In the genomic region with DNA sequence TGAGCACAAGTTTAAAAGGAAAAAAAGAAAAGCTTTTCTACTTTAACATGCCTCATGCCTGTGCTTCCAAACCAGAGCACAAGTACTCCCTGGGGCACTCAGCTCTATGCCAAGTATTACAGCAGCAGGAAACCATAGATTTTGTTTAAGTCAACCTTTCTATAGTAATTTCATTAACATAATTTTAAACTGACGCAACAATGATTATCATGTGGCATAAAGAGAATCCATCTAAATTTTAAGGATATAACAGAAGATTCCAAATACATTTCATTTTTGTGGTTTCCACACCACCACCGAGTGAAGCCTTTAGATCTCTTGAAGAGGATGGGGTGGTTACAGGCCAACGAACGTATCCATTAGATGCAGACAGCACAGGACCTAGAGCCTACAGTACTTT, we compare ENCODE assay signal across 10 cellular contexts.
DNase-seq lines count a peak whose midpoint lies in the region; ATAC-seq and TF ChIP-seq lines count a peak whose summit lies in the region.
"Had no signal": no experiment of that assay in that cellular context is flagged by ENCODE, and none has a peak within 500 bp of the region (broad histone marks: within the 10 kb centered on the region; RNA-seq: fewer than 3 reads in every experiment).

No MANE protein-coding gene starts in this region.

- TF ChIP-seq CTCF in fibroblast of the aortic adventitia (IDR thresholded peaks at IDR 0.05; ENCODE audit: insufficient read depth, low read length): no peak

- peak overlapping the region; percentile 23; the same call in 1 of the 2 replicates for H3K27ac ChIP-seq in HUES6 (ENCODE audit: low read depth, low read length)
- H3K27ac ChIP-seq: parathyroid adenoma had no signal

- no peaks in the 10 kb centered on the region for H3K36me3 ChIP-seq in HUES6 (ENCODE audit: control insufficient read depth, insufficient read depth, low read length)

- ATAC-seq in GM21526 (IDR thresholded peaks at IDR 0.05; ENCODE audit: low FRiP score, unreplicated experiment): peak; percentile 5

- DNase-seq in EL (peak; percentile 52), fibroblast of the aortic adventitia (ENCODE audit: low read depth) (peak; percentile 45), SKM-1 (lab: John Stamatoyannopoulos, UW; ENCODE audit: unreplicated experiment) (no peak), kidney tubule cell (ENCODE audit: low spot score) (no peak), anterior cingulate cortex (lab: John Stamatoyannopoulos, UW) (no peak), NCI-H2107 treated with DMSO at 0.1 percent for 48 hours (lab: John Stamatoyannopoulos, UW; ENCODE audit: unreplicated experiment) (no peak)
- DNase-seq: stimulated activated naive CD4-positive, alpha-beta T cell treated with Interleukin-2 at 50 U/mL for 16 hours had no signal

- no peaks in the 10 kb centered on the region for H3K27me3 ChIP-seq in HUES6 (ENCODE audit: control insufficient read depth, insufficient read depth, low read length)

- H3K4me3 ChIP-seq in HUES6 (ENCODE audit: low read depth, low read length) (no peak overlapping the region), fibroblast of the aortic adventitia (ENCODE audit: low read depth, low read length) (no peak overlapping the region)

- H3K9me3 ChIP-seq in HUES6 (ENCODE audit: control insufficient read depth, insufficient read depth, low read depth, low read length): peaks cover 3% of the 10 kb centered on the region

- H3K9ac ChIP-seq in HUES6 (ENCODE audit: low read length): no peak overlapping the region
- H3K9ac ChIP-seq: parathyroid adenoma had no signal

- peaks cover 45% of the 10 kb centered on the region for H3K4me1 ChIP-seq in HUES6 (ENCODE audit: control insufficient read depth, insufficient read depth, low read length)
- H3K4me1 ChIP-seq: parathyroid adenoma had no signal

Comparison
In these comparisons a context has a peak if more than half of its experiments do, and no peak if none do; other contexts are left out.
1. DNase-seq: peak in EL (single experiment) and fibroblast of the aortic adventitia (single experiment); none in SKM-1 (single experiment), kidney tubule cell (single experiment), anterior cingulate cortex (0 of 58) and NCI-H2107 treated with DMSO at 0.1 percent for 48 hours (single experiment).